In genomic region chr6:87105823-87106222, GRCh38 we compare ENCODE assay signal across 24 cellular contexts. TPM values are rescaled to one million over a fixed set of nuclear protein-coding genes. Genes with fewer than 3 reads are reported as not detected.
"Had no signal": no experiment of that assay in that cellular context is flagged by ENCODE, and none has a peak within 500 bp of the region (broad histone marks: within the 10 kb centered on the region; RNA-seq: fewer than 3 reads in every experiment).

No MANE protein-coding gene starts in this region.

- H3K4me2 ChIP-seq: smooth muscle cell had no signal

- DNase-seq: activated CD4-positive, alpha-beta T cell treated with anti-CD3 and anti-CD28 coated beads for 48 hours; activated CD8-positive, alpha-beta memory T cell treated with anti-CD3 and anti-CD28 coated beads, Interleukin-2, amount 50 U/mL, for 48 hours; activated CD8-positive, alpha-beta T cell treated with anti-CD3 and anti-CD28 coated beads for 36 hours; activated gamma-delta T cell treated with Interleukin-2 at 50 U/mL for 16 hours; activated T-cell treated with anti-CD3 and anti-CD28 coated beads, Interleukin-2, amount 50 U/mL, for 72 hours; head of caudate nucleus; immature natural killer cell; right cardiac atrium; stimulated activated CD4-positive, alpha-beta T cell treated with anti-CD3 and anti-CD28 coated beads, Interleukin-4, amount 100 ng/mL, for 4 hours; stimulated activated CD8-positive, alpha-beta memory T cell treated with anti-CD3 and anti-CD28 coated beads, Interleukin-4, amount 100 ng/mL, for 48 hours; stimulated activated naive CD4-positive, alpha-beta T cell treated with Interleukin-2 at 50 U/mL for 16 hours; substantia nigra had no signal

- H3K9me3 ChIP-seq: ascending aorta, prostate gland, tibial nerve had no signal

- H3K4me3 ChIP-seq: ascending aorta, cardiac muscle cell, prostate gland, smooth muscle cell, tibial nerve had no signal

- H3K27ac ChIP-seq: ascending aorta, cardiac muscle cell, prostate gland, tibial nerve had no signal

- H3K36me3 ChIP-seq: ascending aorta, cardiac muscle cell, prostate gland, tibial nerve had no signal

- H3K4me1 ChIP-seq: ascending aorta, prostate gland, tibial nerve had no signal

- H3K27me3 ChIP-seq: ascending aorta, cardiac muscle cell, tibial nerve had no signal

- ATAC-seq: activated CD8-positive, alpha-beta T cell treated with anti-CD3 and anti-CD28 coated beads for 36 hours; activated T-cell treated with anti-CD3 and anti-CD28 coated beads, Interleukin-2, amount 50 U/mL, for 72 hours; esophagus mucosa; natural killer cell treated with Interleukin-12 subunit alpha and Interleukin-12 subunit beta and Interleukin-15 and Interleukin-18, amount 100 ng/mL, for 72 hours; right cardiac atrium; WTC11 had no signal

RNA-seq across cellular contexts. Expression of gene CGA, which starts 10.9 kb away (rescaled TPM):
- total RNA-seq: activated CD8-positive, alpha-beta T cell treated with anti-CD3 and anti-CD28 coated beads for 36 hours; activated T-cell treated with anti-CD3 and anti-CD28 coated beads, Interleukin-2, amount 50 U/mL, for 72 hours; ascending aorta; cardiac muscle cell; esophagus mucosa; frontal cortex; mesenteric fat pad; natural killer cell treated with Interleukin-12 subunit alpha and Interleukin-12 subunit beta and Interleukin-15 and Interleukin-18, amount 100 ng/mL, for 72 hours; osteoblast; T-helper 2 cell treated with Interferon-gamma antibody and Interleukin-4, amounts not matched to agents 100 ng/mL and 5 ng/mL, for 36 hours; tibial nerve; WTC11 had no signal
- polyA plus RNA-seq: immature natural killer cell had no signal
